8 cellular contexts compared by ENCODE assay signal in genomic region chr2:219041252-219041651, GRCh38. TPM values are rescaled to one million over a fixed set of nuclear protein-coding genes. Genes with fewer than 3 reads are reported as not detected.
DNase-seq lines count a peak whose midpoint lies in the region; ATAC-seq and TF ChIP-seq lines count a peak whose summit lies in the region.

Gene CFAP65, minus strand, starts transcription at chr2:219041516. Its CDS starts 2,468 bp downstream, at chr2:219039048.

- no peak within 1 kb of the TSS for H2AFZ ChIP-seq in H9 (ENCODE audit: low read length)
- H2AFZ ChIP-seq in trophoblast cell (ENCODE audit: insufficient read depth, low read length, poor library complexity) = peak within 1 kb of the TSS; percentile 61

- no peak for TF ChIP-seq CTCF in H9 (conservative IDR thresholded peaks at IDR 0.05)
- TF ChIP-seq CTCF in fibroblast of villous mesenchyme (IDR thresholded peaks at IDR 0.05; ENCODE audit: insufficient read depth, low read depth, low read length) = no peak

- H4K8ac ChIP-seq in H9 (replicated peaks; ENCODE audit: insufficient read length, low read depth, low read length) (no peak within 1 kb of the TSS), trophoblast cell (ENCODE audit: low read depth, low read length) (no peak within 1 kb of the TSS)

- H3K23ac ChIP-seq in H9 (ENCODE audit: insufficient read length, low read depth, low read length) (no peak within 1 kb of the TSS), trophoblast cell (ENCODE audit: low read length) (no peak within 1 kb of the TSS)

- H3K18ac ChIP-seq in H9 (ENCODE audit: insufficient read length, low read depth, low read length) (no peak within 1 kb of the TSS), trophoblast cell (ENCODE audit: low read length) (no peak within 1 kb of the TSS)

- H2AK5ac ChIP-seq in H9 (ENCODE audit: insufficient read length, low read length) (no peak within 1 kb of the TSS), trophoblast cell (ENCODE audit: low read length) (no peak within 1 kb of the TSS)

- peak within 1 kb of the TSS; percentile 74 to 90 for H3K4me3 Mint-ChIP-seq in H9

- peaks cover 66% of the 10 kb centered on the region for H3K27me3 Mint-ChIP-seq in H9 (ENCODE audit: low read depth)

- no peak within 1 kb of the TSS for H2BK20ac ChIP-seq in H9 (ENCODE audit: low read depth, low read length, poor library complexity, severe bottlenecking)

- H4K20me1 ChIP-seq in H9 (ENCODE audit: control insufficient read depth, insufficient read depth, insufficient read length) = no peaks in the 10 kb centered on the region

- H3K27ac ChIP-seq in H9 (ENCODE audit: insufficient read length, low read depth, low read length) = no peak within 1 kb of the TSS
- H3K27ac ChIP-seq in trophoblast cell (ENCODE audit: low read depth, low read length) = no peak within 1 kb of the TSS

- no peaks in the 10 kb centered on the region for H3K79me1 ChIP-seq in H9 (ENCODE audit: insufficient read depth, low read depth, low read length, poor library complexity, severe bottlenecking)
- no peaks in the 10 kb centered on the region for H3K79me1 ChIP-seq in trophoblast cell (ENCODE audit: low read length)

- ATAC-seq in GM18861 (IDR thresholded peaks at IDR 0.05; ENCODE audit: unreplicated experiment) (no peak), HG03342 (IDR thresholded peaks at IDR 0.05; ENCODE audit: unreplicated experiment) (no peak), GM21723 (IDR thresholded peaks at IDR 0.05; ENCODE audit: unreplicated experiment) (no peak)

- H4K91ac ChIP-seq in H9 (ENCODE audit: insufficient read length, low read depth, low read length) (no peak within 1 kb of the TSS), trophoblast cell (ENCODE audit: low read depth, low read length) (no peak within 1 kb of the TSS)

- H2BK12ac ChIP-seq in H9 (ENCODE audit: insufficient read length, low read depth, low read length) (no peak within 1 kb of the TSS), trophoblast cell (ENCODE audit: low read length) (no peak within 1 kb of the TSS)

- H3K4me3 ChIP-seq in fibroblast of villous mesenchyme (ENCODE audit: low read depth, low read length) (peak within 1 kb of the TSS; percentile 41), trophoblast cell (ENCODE audit: low read depth, low read length) (no peak within 1 kb of the TSS)

- no CpG with 5 or more reads among the region's 21 CpGs for WGBS in H9 (ENCODE audit: extremely low coverage, insufficient read length, low lambda C conversion rate)
- no CpG with 5 or more reads among the region's 21 CpGs for WGBS in trophoblast cell (ENCODE audit: extremely low coverage, insufficient coverage, insufficient read length)

- peaks cover 8 to 13% of the 10 kb centered on the region in 2 experiments for H3K4me1 Mint-ChIP-seq in H9

- H3K4ac ChIP-seq in H9 (ENCODE audit: low read depth, low read length) (no peak within 1 kb of the TSS), trophoblast cell (ENCODE audit: low read depth, low read length) (no peak within 1 kb of the TSS)

- H3K36me3 ChIP-seq in trophoblast cell (ENCODE audit: control insufficient read depth in 1 of 2, insufficient read depth in 2 of 2, low read length in 2 of 2) = no peaks in the 10 kb centered on the region

- peaks cover 6% of the 10 kb centered on the region for H3K23me2 ChIP-seq in H9 (ENCODE audit: insufficient read length, low read depth, low read length, poor library complexity, severe bottlenecking)

- DNase-seq in AG08396 (ENCODE audit: low spot score) (peak; percentile 63), H9 (peak; percentile 71), fibroblast of villous mesenchyme (ENCODE audit: low read depth) (peak; percentile 50), trophoblast cell (no peak)
- peak; percentile 36 to 48 for DNase-seq in activated CD4-positive, alpha-beta T cell treated with anti-CD3 and anti-CD28 coated beads, Interleukin-2, amount 50 U/mL, for 48 hours

- H3K56ac ChIP-seq in H9 (ENCODE audit: insufficient read length, low read depth, low read length) = no peak within 1 kb of the TSS

- no peaks in the 10 kb centered on the region for H3K36me3 Mint-ChIP-seq in H9 (ENCODE audit: insufficient read depth in 1 of 3, low read depth in 3 of 3)

- no peak within 1 kb of the TSS; a peak in 1 of 7 replicates for H3K27ac Mint-ChIP-seq in H9

- no peaks in the 10 kb centered on the region for H3K9me3 ChIP-seq in H9 (ENCODE audit: control insufficient read depth, low read depth, low read length)
- H3K9me3 ChIP-seq in trophoblast cell (ENCODE audit: insufficient read depth, low read depth, low read length) = no peaks in the 10 kb centered on the region

- H3K9ac ChIP-seq in H9 (ENCODE audit: extremely low read depth, insufficient read length, low read length) (no peak within 1 kb of the TSS), trophoblast cell (ENCODE audit: low read length) (no peak within 1 kb of the TSS)

- no peak within 1 kb of the TSS for H4K5ac ChIP-seq in H9 (ENCODE audit: insufficient read length, low read depth, low read length)

- H4K12ac ChIP-seq in trophoblast cell (ENCODE audit: low read depth, low read length) = no peak within 1 kb of the TSS

- no peaks in the 10 kb centered on the region; the same call in 1 of the 2 replicates for H3K27me3 ChIP-seq in H9 (ENCODE audit: insufficient read depth, low read length)
- H3K27me3 ChIP-seq in trophoblast cell (ENCODE audit: insufficient read depth, low read length) = peaks cover 9% of the 10 kb centered on the region

- peak within 1 kb of the TSS; percentile 44 for H3K4me2 ChIP-seq in H9 (ENCODE audit: insufficient read depth, insufficient read length, low read length)
- H3K4me2 ChIP-seq in trophoblast cell (ENCODE audit: low read length) = peak within 1 kb of the TSS; percentile 57

- no peak within 1 kb of the TSS for H3T11ph ChIP-seq in H9 (ENCODE audit: low read length)

- no peaks in the 10 kb centered on the region for H3K79me2 ChIP-seq in H9 (ENCODE audit: insufficient read depth, low read length)
- H3K79me2 ChIP-seq in trophoblast cell (ENCODE audit: control insufficient read depth, insufficient read depth, low read length, poor library complexity) = no peaks in the 10 kb centered on the region

- no peak within 1 kb of the TSS for H2BK15ac ChIP-seq in H9 (ENCODE audit: low read depth, low read length)

- H3K4me1 ChIP-seq in H9 (ENCODE audit: insufficient read depth, low read length) = peaks cover 3% of the 10 kb centered on the region; the same call in 1 of the 2 replicates
- peaks cover 0 to 2% of the 10 kb centered on the region in 2 experiments for H3K4me1 ChIP-seq in trophoblast cell (ENCODE audit: control insufficient read depth in 1 of 2, insufficient read depth in 2 of 2, low read length in 2 of 2)

- H2BK5ac ChIP-seq in H9 (ENCODE audit: insufficient read length, low read length) = no peak within 1 kb of the TSS
- no peak within 1 kb of the TSS for H2BK5ac ChIP-seq in trophoblast cell (ENCODE audit: low read depth, low read length, poor library complexity)

- no peaks in the 10 kb centered on the region for H3K9me3 Mint-ChIP-seq in H9

- H3K14ac ChIP-seq in H9 (ENCODE audit: insufficient read depth, low read length) (no peak within 1 kb of the TSS), trophoblast cell (ENCODE audit: low read length) (no peak within 1 kb of the TSS)

- H2BK120ac ChIP-seq in H9 (ENCODE audit: low read depth, low read length, poor library complexity, severe bottlenecking) (no peak within 1 kb of the TSS), trophoblast cell (ENCODE audit: insufficient read depth, low read length, poor library complexity) (no peak within 1 kb of the TSS)

RNA-seq across cellular contexts. Expression of gene CFAP65, which starts in this region (rescaled TPM):
- total RNA-seq in H9 (2021) = 0.18 and 0.20 TPM in 2 replicates
- total RNA-seq in fibroblast of villous mesenchyme = not detected in 2 replicates
- 0.06 and 0.07 TPM in 2 replicates for polyA plus RNA-seq in trophoblast cell (2013)

Comparison
In these comparisons a context has a peak if more than half of its experiments do, and no peak if none do; other contexts are left out.
1. Peak in DNase-seq and H3K4me2 ChIP-seq in H9; RNA of the gene not detected or under 1 TPM.
2. Peak in DNase-seq and H3K4me3 ChIP-seq in fibroblast of villous mesenchyme; RNA of the gene not detected or under 1 TPM.
3. DNase-seq: peak in AG08396 (single experiment) and activated CD4-positive, alpha-beta T cell treated with anti-CD3 and anti-CD28 coated beads, Interleukin-2, amount 50 U/mL, for 48 hours (2 of 2); none in trophoblast cell (0 of 2).